In genomic region chr3:180601688-180602666, GRCh38 we compare ENCODE assay signal across 8 cellular contexts.
DNase-seq lines count a peak whose midpoint lies in the region; ATAC-seq and TF ChIP-seq lines count a peak whose summit lies in the region.

Gene TTC14, plus strand, starts transcription at chr3:180602163. Its CDS starts 99 bp downstream, at chr3:180602262.

- DNase-seq in NCI-H2029 treated with DMSO at 0.1 percent for 48 hours (lab: John Stamatoyannopoulos, UW) (peak; percentile 88), T1000 (lab: John Stamatoyannopoulos, UW) (peak; percentile 96), astrocyte of the hippocampus (ENCODE audit: low read depth, low spot score) (peak; percentile 97), hypothalamus (lab: John Stamatoyannopoulos, UW) (peak; percentile 31 to 95 (median 85)), retinal pigment epithelial cell (ENCODE audit: low read depth) (peak; percentile 84), AML-193 (lab: John Stamatoyannopoulos, UW) (no peak)

- peak within 1 kb of the TSS; percentile 91 for H3K4me3 ChIP-seq in retinal pigment epithelial cell (ENCODE audit: low read length)

- ATAC-seq in GM18505 (IDR thresholded peaks at IDR 0.05; ENCODE audit: unreplicated experiment) (peak; percentile 97), HG02973 (IDR thresholded peaks at IDR 0.05; ENCODE audit: unreplicated experiment) (peak; percentile 97)

- TF ChIP-seq CTCF in retinal pigment epithelial cell (conservative IDR thresholded peaks at IDR 0.05; ENCODE audit: low read depth, low read length): no peak

- TF ChIP-seq POLR2A in GM18505 (IDR thresholded peaks at IDR 0.05; ENCODE audit: borderline replicate concordance, extremely low read depth, insufficient read depth, insufficient read length): peak; percentile 96

Comparison
In these comparisons a context has a peak if more than half of its experiments do, and no peak if none do; other contexts are left out.
1. DNase-seq: peak in NCI-H2029 treated with DMSO at 0.1 percent for 48 hours (single experiment), T1000 (single experiment), astrocyte of the hippocampus (single experiment), hypothalamus (51 of 51) and retinal pigment epithelial cell (single experiment); none in AML-193 (0 of 2).